Comparison of ENCODE assay signal across 12 cellular contexts in the genomic region with DNA sequence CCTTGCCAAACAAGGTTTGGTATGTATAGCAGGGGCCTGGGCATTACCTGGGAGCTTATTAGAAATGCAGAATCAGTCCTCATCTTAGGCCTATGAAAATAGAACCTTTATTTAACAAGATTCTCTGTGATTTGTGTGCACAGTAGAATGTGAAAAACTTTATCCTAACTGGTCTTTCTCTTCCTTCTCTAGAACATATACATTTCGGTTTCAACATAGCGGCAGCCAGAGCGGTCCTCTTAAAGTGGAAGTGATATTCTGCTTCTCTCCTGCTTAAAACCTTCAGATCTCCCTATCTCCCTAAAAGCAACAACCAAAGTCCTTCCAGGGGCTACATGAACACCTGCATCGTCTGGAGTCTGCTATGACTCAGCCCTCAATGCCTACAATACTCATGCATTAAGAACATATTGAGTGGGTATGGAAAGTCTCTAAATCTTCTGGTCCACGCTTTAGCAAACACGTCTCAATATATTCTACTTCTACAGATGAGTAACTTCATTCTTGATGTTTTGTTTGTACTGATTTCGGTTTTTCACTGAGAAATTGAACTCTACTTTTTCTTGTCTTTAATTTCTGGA.
DNase-seq lines count a peak whose midpoint lies in the region; ATAC-seq and TF ChIP-seq lines count a peak whose summit lies in the region.
"Had no signal": no experiment of that assay in that cellular context is flagged by ENCODE, and none has a peak within 500 bp of the region (broad histone marks: within the 10 kb centered on the region; RNA-seq: fewer than 3 reads in every experiment).

No MANE protein-coding gene starts in this region.

- intact Hi-C loops in activated CD4-positive, alpha-beta T cell treated with anti-CD3 and anti-CD28 coated beads for 36 hours (cut with DNase I, micrococcal nuclease), result no loop called here

- no peak overlapping the region for H3K4me3 ChIP-seq in BE2C (ENCODE audit: low read depth, low read length)

- H3K4me1 Mint-ChIP-seq in activated CD4-positive, alpha-beta T cell treated with anti-CD3 and anti-CD28 coated beads for 36 hours, result no peaks in the 10 kb centered on the region

- CTCF ChIA-PET in activated CD4-positive, alpha-beta T cell treated with anti-CD3 and anti-CD28 coated beads for 36 hours (lab: Charles Lee), result interaction anchor here (1.1 kb wide), 1 partner anchor 9 kb away, joined by 3 read pairs; no protein-coding TSS in a partner anchor

- no peak for DNase-seq in activated CD4-positive, alpha-beta T cell treated with anti-CD3 and anti-CD28 coated beads for 4 hours
- no peak for DNase-seq in BE2C
- DNase-seq in NCI-H69 (lab: John Stamatoyannopoulos, UW), result no peak
- DNase-seq in activated CD4-positive, alpha-beta T cell treated with anti-CD3 and anti-CD28 coated beads for 36 hours, result no peak
- DNase-seq: activated T-cell treated with anti-CD3 and anti-CD28 coated beads, Interleukin-2, amount 50 U/mL, for 48 hours; CD4-positive, alpha-beta T cell; NCI-H2171; posterior cingulate gyrus had no signal

- H3K27me3 Mint-ChIP-seq in activated CD4-positive, alpha-beta T cell treated with anti-CD3 and anti-CD28 coated beads for 36 hours, result no peaks in the 10 kb centered on the region
- H3K27me3 Mint-ChIP-seq: CD4-positive, alpha-beta T cell had no signal

- no peak for TF ChIP-seq CTCF in BE2C (IDR thresholded peaks at IDR 0.05; ENCODE audit: low read depth, low read length)

- no peaks in the 10 kb centered on the region for H3K27me3 ChIP-seq in BE2C

- peaks cover 1% of the 10 kb centered on the region for H3K9me3 Mint-ChIP-seq in activated CD4-positive, alpha-beta T cell treated with anti-CD3 and anti-CD28 coated beads for 36 hours (ENCODE audit: low read depth)

- H3K4me3 Mint-ChIP-seq in activated CD4-positive, alpha-beta T cell treated with anti-CD3 and anti-CD28 coated beads for 36 hours, result no peak overlapping the region
- H3K4me3 Mint-ChIP-seq: CD4-positive, alpha-beta T cell had no signal

- POLR2A ChIA-PET in activated CD4-positive, alpha-beta T cell treated with anti-CD3 and anti-CD28 coated beads for 36 hours (lab: Charles Lee), result no interaction called here

- no peaks in the 10 kb centered on the region for H3K36me3 ChIP-seq in BE2C

- no peaks in the 10 kb centered on the region for H3K36me3 Mint-ChIP-seq in activated CD4-positive, alpha-beta T cell treated with anti-CD3 and anti-CD28 coated beads for 36 hours (ENCODE audit: low read depth)

- H3K27ac Mint-ChIP-seq in activated CD4-positive, alpha-beta T cell treated with anti-CD3 and anti-CD28 coated beads for 36 hours, result no peak overlapping the region
- H3K27ac Mint-ChIP-seq: CD4-positive, alpha-beta T cell had no signal

- no peaks in the 10 kb centered on the region for H3K4me1 ChIP-seq in BE2C

- ATAC-seq in GM19025 (IDR thresholded peaks at IDR 0.05; ENCODE audit: low read depth, unreplicated experiment) (peak; percentile 71), GM21619 (IDR thresholded peaks at IDR 0.05; ENCODE audit: unreplicated experiment) (peak; percentile 76), HG03060 (IDR thresholded peaks at IDR 0.05; ENCODE audit: low read depth, unreplicated experiment) (peak; percentile 87)
- no peak for ATAC-seq in activated CD4-positive, alpha-beta T cell treated with anti-CD3 and anti-CD28 coated beads for 36 hours
- ATAC-seq: SK-N-SH treated with all-trans-retinoic acid at 6 μM for 48 hours had no signal

- no peaks in the 10 kb centered on the region for H3K9me3 ChIP-seq in BE2C
